17 cellular contexts compared by ENCODE assay signal in genomic region chr1:152906023-152906565, GRCh38. TPM values are rescaled to one million over a fixed set of nuclear protein-coding genes. Genes with fewer than 3 reads are reported as not detected.
A peak's percentile ranks its signal among the peaks of the same experiment; 100 is the strongest.
DNase-seq lines count a peak whose midpoint lies in the region; ATAC-seq and TF ChIP-seq lines count a peak whose summit lies in the region.
"Had no signal": no experiment of that assay in that cellular context is flagged by ENCODE, and none has a peak within 500 bp of the region (broad histone marks: within the 10 kb centered on the region; RNA-seq: fewer than 3 reads in every experiment).

No MANE protein-coding gene starts in this region.

- H3K9me3 ChIP-seq in SJSA1 (replicated peaks): no peaks in the 10 kb centered on the region
- H3K9me3 ChIP-seq: mucosa of descending colon, right atrium auricular region had no signal

- H3K4me1 ChIP-seq in SJSA1 (replicated peaks) (peaks cover 11% of the 10 kb centered on the region), foreskin keratinocyte (peaks cover 36% of the 10 kb centered on the region), urinary bladder (ENCODE audit: insufficient read depth) (no peaks in the 10 kb centered on the region)
- H3K4me1 ChIP-seq: right atrium auricular region had no signal

- H3K27me3 ChIP-seq in SJSA1 (replicated peaks) (no peaks in the 10 kb centered on the region), foreskin keratinocyte (no peaks in the 10 kb centered on the region)
- H3K27me3 ChIP-seq: hepatocyte, right atrium auricular region had no signal

- H3K27ac ChIP-seq in SJSA1 (0 out of 2 replicates have a peak overlapping the region, but pooled peaks have one; percentile 37), foreskin keratinocyte (peak overlapping the region; percentile 90), urinary bladder (ENCODE audit: low read depth) (peak overlapping the region; percentile 44)
- H3K27ac ChIP-seq: hepatocyte, right atrium auricular region had no signal

- peak; percentile 88 for ATAC-seq in foreskin keratinocyte
- ATAC-seq in HG03521 (IDR thresholded peaks at IDR 0.05; ENCODE audit: unreplicated experiment): no peak
- ATAC-seq: mucosa of descending colon had no signal

- WGBS in urinary bladder: 34% methylated on average over 5 of the region's 5 CpGs

- H3K4me3 ChIP-seq in SJSA1 (no peak overlapping the region), urinary bladder (ENCODE audit: low read depth, low read length) (no peak overlapping the region)
- H3K4me3 ChIP-seq: hepatocyte, mucosa of descending colon, right atrium auricular region had no signal

- TF ChIP-seq CTCF in foreskin keratinocyte (conservative IDR thresholded peaks at IDR 0.05): no peak

- H3K36me3 ChIP-seq in SJSA1 (no peaks in the 10 kb centered on the region), urinary bladder (ENCODE audit: insufficient read depth) (no peaks in the 10 kb centered on the region)
- H3K36me3 ChIP-seq: right atrium auricular region had no signal

- DNase-seq in SIG-M5 treated with dmso at 0.1 percent for 504 hours (lab: John Stamatoyannopoulos, UW; ENCODE audit: unreplicated experiment) (peak; percentile 6), SIG-M5 (lab: John Stamatoyannopoulos, UW) (no peak), SJSA1 (ENCODE audit: low read depth in 1 of 2, low spot score in 2 of 2) (peak; percentile 58 to 62), foreskin keratinocyte (peak; percentile 97 to 100), NCI-H1694 (lab: John Stamatoyannopoulos, UW) (no peak), NCI-H345 treated with DMSO at 0.1 percent for 48 hours (lab: John Stamatoyannopoulos, UW; ENCODE audit: unreplicated experiment) (no peak)
- DNase-seq: 8988T; activated CD4-positive, alpha-beta T cell treated with anti-CD3 and anti-CD28 coated beads for 1 hour; activated effector memory CD4-positive, alpha-beta T cell treated with Interleukin-2 at 50 U/mL for 16 hours; mucosa of descending colon; NCI-H2107; SHP77 treated with DMSO at 0.1 percent for 48 hours had no signal

RNA-seq across cellular contexts. Expression of gene IVL, which starts 2.3 kb away (rescaled TPM):
- total RNA-seq in SJSA1 (2014; rRNA removed; shearing (Covaris generic)): not detected in 2 replicates
- total RNA-seq in foreskin keratinocyte: 1.5 and 2.1 TPM in 2 replicates
- polyA plus RNA-seq in foreskin keratinocyte: 1.5 and 2.6 TPM in 2 replicates
- 2.7 TPM for total RNA-seq in urinary bladder
- polyA plus RNA-seq in urinary bladder: 9.5 TPM
- total RNA-seq: hepatocyte, mucosa of descending colon, right atrium auricular region had no signal
- polyA plus RNA-seq: hepatocyte, IgD-negative memory B cell had no signal

RNA-seq across cellular contexts. Expression of gene SMCP, which starts 28.0 kb away (rescaled TPM):
- total RNA-seq in SJSA1 (2014; rRNA removed; shearing (Covaris generic)): not detected in 2 replicates
- total RNA-seq in foreskin keratinocyte (not detected in 2 replicates), urinary bladder (not detected)
- polyA plus RNA-seq in foreskin keratinocyte (not detected in 2 replicates), urinary bladder (not detected)
- total RNA-seq: hepatocyte, mucosa of descending colon, right atrium auricular region had no signal
- polyA plus RNA-seq: hepatocyte, IgD-negative memory B cell had no signal

RNA-seq across cellular contexts. Expression of gene SPRR5, which starts 40.9 kb away (rescaled TPM):
- not detected in 2 replicates for total RNA-seq in SJSA1 (2014; rRNA removed; shearing (Covaris generic))
- 0.24 and 0.32 TPM in 2 replicates for total RNA-seq in foreskin keratinocyte
- polyA plus RNA-seq in foreskin keratinocyte: 0.22 and 0.44 TPM in 2 replicates
- not detected for total RNA-seq in urinary bladder
- polyA plus RNA-seq in urinary bladder: not detected
- total RNA-seq: hepatocyte, mucosa of descending colon, right atrium auricular region had no signal
- polyA plus RNA-seq: hepatocyte, IgD-negative memory B cell had no signal

RNA-seq across cellular contexts. Expression of gene LCE7A, which starts 46.3 kb away (rescaled TPM):
- total RNA-seq in SJSA1 (2014; rRNA removed; shearing (Covaris generic)): not detected in 2 replicates
- total RNA-seq in foreskin keratinocyte: not detected in 2 replicates
- polyA plus RNA-seq in foreskin keratinocyte: not detected in 2 replicates
- total RNA-seq in urinary bladder: not detected
- not detected for polyA plus RNA-seq in urinary bladder
- total RNA-seq: hepatocyte, mucosa of descending colon, right atrium auricular region had no signal
- polyA plus RNA-seq: hepatocyte, IgD-negative memory B cell had no signal

Comparison
In these comparisons a context has a peak if more than half of its experiments do, and no peak if none do; other contexts are left out.
1. DNase-seq: peak in SIG-M5 treated with dmso at 0.1 percent for 504 hours (single experiment), SJSA1 (2 of 2) and foreskin keratinocyte (2 of 2); none in SIG-M5 (single experiment), NCI-H1694 (single experiment) and NCI-H345 treated with DMSO at 0.1 percent for 48 hours (single experiment).
2. H3K27ac ChIP-seq: peak in every context shown above with its lines; median percentile 90 in foreskin keratinocyte; 44 in urinary bladder; 37 in SJSA1.